In the genomic region with DNA sequence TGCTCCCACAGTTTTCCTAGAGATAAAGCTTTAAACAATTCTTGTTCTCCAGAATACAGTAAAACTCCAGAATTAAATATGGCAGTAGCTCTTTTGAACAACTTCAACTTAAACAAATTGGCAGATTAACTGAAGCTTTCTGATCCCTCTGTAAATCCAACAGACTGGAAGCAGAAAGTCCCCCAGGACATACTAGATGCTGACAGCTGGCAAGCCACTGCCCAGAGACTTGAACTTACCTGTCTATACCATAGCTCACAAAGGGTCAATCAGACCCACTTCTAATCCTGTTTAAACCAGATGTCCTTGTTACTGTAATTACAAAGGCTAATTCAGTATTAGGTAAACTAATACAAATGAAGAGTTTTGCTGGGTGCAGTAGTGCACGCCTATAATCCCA, we compare ENCODE assay signal across 15 cellular contexts. TPM values are rescaled to one million over a fixed set of nuclear protein-coding genes. Genes with fewer than 3 reads are reported as not detected.
A peak's percentile ranks its signal among the peaks of the same experiment; 100 is the strongest.
DNase-seq lines count a peak whose midpoint lies in the region; ATAC-seq lines count a peak whose summit lies in the region.
"Had no signal": no experiment of that assay in that cellular context is flagged by ENCODE, and none has a peak within 500 bp of the region (broad histone marks: within the 10 kb centered on the region; RNA-seq: fewer than 3 reads in every experiment).

No MANE protein-coding gene starts in this region.

- peak; percentile 4 for DNase-seq in activated CD8-positive, alpha-beta memory T cell treated with anti-CD3 and anti-CD28 coated beads, Interleukin-2, amount 10 ng/mL, durations not matched to agents 7 days and 5 days
- no peak for DNase-seq in activated CD8-positive, alpha-beta memory T cell treated with anti-CD3 and anti-CD28 coated beads, Interleukin-2, amount 50 U/mL, for 4 hours
- DNase-seq in NCI-H524 (lab: John Stamatoyannopoulos, UW) = peak; percentile 48 to 79
- peak; percentile 61 for DNase-seq in NCI-H82 treated with DMSO at 0.1 percent for 48 hours (lab: John Stamatoyannopoulos, UW; ENCODE audit: unreplicated experiment)
- DNase-seq in KG1 (lab: John Stamatoyannopoulos, UW) = no peak
- no peak for DNase-seq in NCI-H146 treated with DMSO at 0.1 percent for 48 hours (lab: John Stamatoyannopoulos, UW; ENCODE audit: unreplicated experiment)
- no peak for DNase-seq in NCI-H128 (lab: John Stamatoyannopoulos, UW; ENCODE audit: unreplicated experiment)
- DNase-seq: CD4-positive, CD25-positive, alpha-beta regulatory T cell; CD8-positive, alpha-beta T cell; DMS153; DND-41; GM23248; H7; HCEC 1CT had no signal

- no peak overlapping the region for H3K4me3 Mint-ChIP-seq in activated CD8-positive, alpha-beta memory T cell treated with anti-CD3 and anti-CD28 coated beads, Interleukin-2, amount 10 ng/mL, durations not matched to agents 7 days and 5 days
- H3K4me3 Mint-ChIP-seq: B cell; CD8-positive, alpha-beta T cell had no signal

- H3K36me3 Mint-ChIP-seq in activated CD8-positive, alpha-beta memory T cell treated with anti-CD3 and anti-CD28 coated beads, Interleukin-2, amount 10 ng/mL, durations not matched to agents 7 days and 5 days = no peaks in the 10 kb centered on the region
- H3K36me3 Mint-ChIP-seq: CD4-positive, CD25-positive, alpha-beta regulatory T cell; CD8-positive, alpha-beta T cell had no signal

- no peaks in the 10 kb centered on the region for H3K4me1 Mint-ChIP-seq in activated CD8-positive, alpha-beta memory T cell treated with anti-CD3 and anti-CD28 coated beads, Interleukin-2, amount 10 ng/mL, durations not matched to agents 7 days and 5 days
- H3K4me1 Mint-ChIP-seq: B cell had no signal

- ATAC-seq in activated CD8-positive, alpha-beta memory T cell treated with anti-CD3 and anti-CD28 coated beads, Interleukin-2, amount 10 ng/mL, durations not matched to agents 7 days and 5 days = no peak
- ATAC-seq: CD8-positive, alpha-beta T cell had no signal

- H3K27me3 Mint-ChIP-seq in activated CD8-positive, alpha-beta memory T cell treated with anti-CD3 and anti-CD28 coated beads, Interleukin-2, amount 10 ng/mL, durations not matched to agents 7 days and 5 days = no peaks in the 10 kb centered on the region
- H3K27me3 Mint-ChIP-seq: B cell; CD4-positive, CD25-positive, alpha-beta regulatory T cell had no signal

- CTCF ChIA-PET in activated CD8-positive, alpha-beta memory T cell treated with anti-CD3 and anti-CD28 coated beads, Interleukin-2, amount 10 ng/mL, durations not matched to agents 7 days and 5 days (lab: Charles Lee) = no interaction called here

- H3K9me3 Mint-ChIP-seq in activated CD8-positive, alpha-beta memory T cell treated with anti-CD3 and anti-CD28 coated beads, Interleukin-2, amount 10 ng/mL, durations not matched to agents 7 days and 5 days (ENCODE audit: low read depth) = no peaks in the 10 kb centered on the region
- H3K9me3 Mint-ChIP-seq: CD8-positive, alpha-beta T cell had no signal

- H3K27ac Mint-ChIP-seq in activated CD8-positive, alpha-beta memory T cell treated with anti-CD3 and anti-CD28 coated beads, Interleukin-2, amount 10 ng/mL, durations not matched to agents 7 days and 5 days = no peak overlapping the region
- H3K27ac Mint-ChIP-seq: B cell; CD4-positive, CD25-positive, alpha-beta regulatory T cell; CD8-positive, alpha-beta T cell had no signal

RNA-seq across cellular contexts. Expression of a gene that starts 12.3 kb away (rescaled TPM):
- under 1 TPM; 0.42 to 0.58 TPM for total RNA-seq in activated CD8-positive, alpha-beta memory T cell treated with anti-CD3 and anti-CD28 coated beads, Interleukin-2, amount 10 ng/mL, durations not matched to agents 7 days and 5 days

RNA-seq across cellular contexts. Expression of a gene that starts 17.7 kb away (rescaled TPM):
- 1 to 10 TPM; 3.7 to 6.5 TPM for total RNA-seq in activated CD8-positive, alpha-beta memory T cell treated with anti-CD3 and anti-CD28 coated beads, Interleukin-2, amount 10 ng/mL, durations not matched to agents 7 days and 5 days

Comparison
In these comparisons a context has a peak if more than half of its experiments do, and no peak if none do; other contexts are left out.
1. DNase-seq: peak in activated CD8-positive, alpha-beta memory T cell treated with anti-CD3 and anti-CD28 coated beads, Interleukin-2, amount 10 ng/mL, durations not matched to agents 7 days and 5 days (single experiment), NCI-H524 (2 of 2) and NCI-H82 treated with DMSO at 0.1 percent for 48 hours (single experiment); none in activated CD8-positive, alpha-beta memory T cell treated with anti-CD3 and anti-CD28 coated beads, Interleukin-2, amount 50 U/mL, for 4 hours (single experiment), KG1 (single experiment), NCI-H146 treated with DMSO at 0.1 percent for 48 hours (single experiment) and NCI-H128 (single experiment).